ENCODE assay signal across 23 cellular contexts in genomic region chr13:50679321-50679720, GRCh38.
A peak's percentile ranks its signal among the peaks of the same experiment; 100 is the strongest.
DNase-seq lines count a peak whose midpoint lies in the region; ATAC-seq, FAIRE-seq and TF ChIP-seq lines count a peak whose summit lies in the region.
"Had no signal": no experiment of that assay in that cellular context is flagged by ENCODE, and none has a peak within 500 bp of the region (broad histone marks: within the 10 kb centered on the region; RNA-seq: fewer than 3 reads in every experiment).

No MANE protein-coding gene starts in this region.

- H3K27ac ChIP-seq in osteoblast (ENCODE audit: low read depth, low read length) (peak overlapping the region; percentile 99), GM23338 (ENCODE audit: low read depth) (no peak overlapping the region)

- peak; percentile 3 for DNase-seq in Daoy (ENCODE audit: low read depth)
- DNase-seq in RCC 7860 (ENCODE audit: low spot score), result peak; percentile 52
- DNase-seq in dermis microvascular lymphatic vessel endothelial cell (ENCODE audit: low read depth in 2 of 2), result peak; percentile 63 to 65
- no peak for DNase-seq in osteoblast (ENCODE audit: insufficient read length, low spot score, missing footprints)
- DNase-seq in GM23338 (ENCODE audit: low spot score), result no peak
- DNase-seq in activated T-cell treated with anti-CD3 and anti-CD28 coated beads, Interleukin-2, amount 50 U/mL, for 1 hour, result no peak
- no peak for DNase-seq in NCI-H2081 (lab: John Stamatoyannopoulos, UW)
- DNase-seq: activated CD4-positive, alpha-beta T cell treated with anti-CD3 and anti-CD28 coated beads for 1 hour; activated CD8-positive, alpha-beta memory T cell treated with anti-CD3 and anti-CD28 coated beads, Interleukin-2, amount 10 ng/mL, durations not matched to agents 7 days and 5 days; activated gamma-delta T cell; AML-193; COR-L47; erythroblast; left ventricle myocardium superior; NCI-H1417 treated with DMSO at 0.1 percent for 48 hours; NCI-H2171 treated with DMSO at 0.1 percent for 48 hours; NCI-H774; PC-3; posterior cingulate gyrus; stimulated activated CD4-positive, alpha-beta T cell treated with anti-CD3 and anti-CD28 coated beads, Interleukin-4, amount 100 ng/mL, for 4 hours had no signal

- H3K9me3 Mint-ChIP-seq in GM23338, result no peaks in the 10 kb centered on the region

- H4K20me1 ChIP-seq in osteoblast (ENCODE audit: insufficient read depth, low read length) (no peaks in the 10 kb centered on the region), GM23338 (replicated peaks; ENCODE audit: insufficient read depth) (no peaks in the 10 kb centered on the region)

- no peaks in the 10 kb centered on the region for H3K36me3 ChIP-seq in osteoblast (ENCODE audit: insufficient read depth, low read length)
- no peaks in the 10 kb centered on the region for H3K36me3 ChIP-seq in GM23338 (ENCODE audit: insufficient read depth)

- peak overlapping the region; percentile 25 for H3K4me3 ChIP-seq in osteoblast (ENCODE audit: insufficient read depth, low read length)
- H3K4me3 ChIP-seq in GM23338, result no peak overlapping the region
- H3K4me3 ChIP-seq: coronary artery, skin epidermis had no signal

- H3K4me2 ChIP-seq in osteoblast (ENCODE audit: insufficient read depth, low read length), result peak overlapping the region; percentile 70
- no peak overlapping the region for H3K4me2 ChIP-seq in GM23338

- ATAC-seq in GM19452 (IDR thresholded peaks at IDR 0.05; ENCODE audit: unreplicated experiment), result no peak
- ATAC-seq in GM23338, result no peak
- ATAC-seq: activated CD8-positive, alpha-beta memory T cell treated with anti-CD3 and anti-CD28 coated beads, Interleukin-2, amount 10 ng/mL, durations not matched to agents 7 days and 5 days; left ventricle myocardium superior; PC-3 had no signal

- peak; percentile 69 for FAIRE-seq in RCC 7860 (lab: Jason Lieb, UNC)

- H3K27me3 Mint-ChIP-seq in GM23338 (ENCODE audit: insufficient read depth, low read depth, poor library complexity), result peaks cover under 1% of the 10 kb centered on the region

- H3K4me1 ChIP-seq in osteoblast (ENCODE audit: insufficient read depth, low read length) (peaks cover 45% of the 10 kb centered on the region), GM23338 (ENCODE audit: insufficient read depth) (peaks cover 4% of the 10 kb centered on the region; the same call in 1 of the 2 replicates)

- no peak overlapping the region for H3K27ac Mint-ChIP-seq in GM23338
- H3K27ac Mint-ChIP-seq: activated CD8-positive, alpha-beta memory T cell treated with anti-CD3 and anti-CD28 coated beads, Interleukin-2, amount 10 ng/mL, durations not matched to agents 7 days and 5 days had no signal

- no peaks in the 10 kb centered on the region for H3K9me3 ChIP-seq in osteoblast (ENCODE audit: low read depth, low read length)

- H2AFZ ChIP-seq in osteoblast (ENCODE audit: low read length), result peak overlapping the region; percentile 62
- no peak overlapping the region for H2AFZ ChIP-seq in GM23338

- H3K79me2 ChIP-seq in osteoblast (ENCODE audit: insufficient read depth, low read length) (no peaks in the 10 kb centered on the region), GM23338 (replicated peaks; ENCODE audit: insufficient read depth) (no peaks in the 10 kb centered on the region)

- peaks cover 4% of the 10 kb centered on the region; the same call in 2 of the 3 replicates for H3K4me1 Mint-ChIP-seq in GM23338

- no peaks in the 10 kb centered on the region for H3F3A ChIP-seq in GM23338 (replicated peaks; ENCODE audit: low read depth)

- H3K36me3 Mint-ChIP-seq in GM23338 (ENCODE audit: low read depth), result no peaks in the 10 kb centered on the region
- H3K36me3 Mint-ChIP-seq: activated CD8-positive, alpha-beta memory T cell treated with anti-CD3 and anti-CD28 coated beads, Interleukin-2, amount 10 ng/mL, durations not matched to agents 7 days and 5 days had no signal

- no peak for TF ChIP-seq CTCF in osteoblast (IDR thresholded peaks at IDR 0.05; ENCODE audit: extremely low read depth, low read depth, low read length)
- no peak for TF ChIP-seq CTCF in GM23338 (conservative IDR thresholded peaks at IDR 0.05; ENCODE audit: low read depth in 2 of 2)

- 0 out of 2 replicates have a peak, but pooled peaks cover 11% of the 10 kb centered on the region for H3K9me2 ChIP-seq in GM23338 (ENCODE audit: insufficient read depth)

- H3K27me3 ChIP-seq in osteoblast (ENCODE audit: insufficient read depth, low read length) (no peaks in the 10 kb centered on the region), GM23338 (ENCODE audit: insufficient read depth) (no peaks in the 10 kb centered on the region)

- H3K4me3 Mint-ChIP-seq in GM23338, result no peak overlapping the region
- H3K4me3 Mint-ChIP-seq: activated CD8-positive, alpha-beta memory T cell treated with anti-CD3 and anti-CD28 coated beads, Interleukin-2, amount 10 ng/mL, durations not matched to agents 7 days and 5 days had no signal

TF ChIP-seq in GM23338, 12 proteins besides CTCF, POLR2A, EP300 and RAD21 (continues in another document):
- no peak for TF ChIP-seq ZNF114 (CRISPR knock-in tag; IDR thresholded peaks at IDR 0.05)
- no peak for TF ChIP-seq STAT1 (IDR thresholded peaks at IDR 0.05; ENCODE audit: unreplicated experiment)
- no peak for TF ChIP-seq EZH2 (IDR thresholded peaks at IDR 0.05; ENCODE audit: low read depth, unreplicated experiment)
- no peak for TF ChIP-seq ZNF462 (CRISPR knock-in tag; IDR thresholded peaks at IDR 0.05)

Comparison
In these comparisons a context has a peak if more than half of its experiments do, and no peak if none do; other contexts are left out.
1. DNase-seq: peak in Daoy (single experiment), RCC 7860 (single experiment) and dermis microvascular lymphatic vessel endothelial cell (2 of 2); none in osteoblast (single experiment), GM23338 (single experiment), activated T-cell treated with anti-CD3 and anti-CD28 coated beads, Interleukin-2, amount 50 U/mL, for 1 hour (single experiment) and NCI-H2081 (0 of 2).